In genomic region chr20:4661191-4661590, GRCh38 we compare ENCODE assay signal across 14 cellular contexts. TPM values are rescaled to one million over a fixed set of nuclear protein-coding genes. Genes with fewer than 3 reads are reported as not detected.
DNase-seq lines count a peak whose midpoint lies in the region; ATAC-seq and TF ChIP-seq lines count a peak whose summit lies in the region.
"Had no signal": no experiment of that assay in that cellular context is flagged by ENCODE, and none has a peak within 500 bp of the region (broad histone marks: within the 10 kb centered on the region; RNA-seq: fewer than 3 reads in every experiment).

No MANE protein-coding gene starts in this region.

- POLR2A ChIA-PET in CD8-positive, alpha-beta T cell (lab: Charles Lee) = no interaction called here

- H3K9ac ChIP-seq in OCI-LY1 (ENCODE audit: low read length) = no peak overlapping the region

- H3K9me3 Mint-ChIP-seq in CD8-positive, alpha-beta T cell = no peaks in the 10 kb centered on the region
- H3K9me3 Mint-ChIP-seq in activated T-cell treated with anti-CD3 and anti-CD28 coated beads, Interleukin-2, amount 50 U/mL, for 4 hours = no peaks in the 10 kb centered on the region
- H3K9me3 Mint-ChIP-seq in memory B cell = peaks cover 2% of the 10 kb centered on the region

- no peaks in the 10 kb centered on the region for H3F3A ChIP-seq in OCI-LY1 (ENCODE audit: insufficient read depth, low read length)

- peaks cover 9% of the 10 kb centered on the region for H3K4me1 ChIP-seq in CD8-positive, alpha-beta T cell (ENCODE audit: insufficient read depth, low read length)
- peaks cover 9% of the 10 kb centered on the region for H3K4me1 ChIP-seq in OCI-LY1 (ENCODE audit: insufficient read depth, low read length, severe bottlenecking)
- H3K4me1 ChIP-seq: prostate gland had no signal

- H3K9me3 ChIP-seq in CD8-positive, alpha-beta T cell (ENCODE audit: low read length) = no peaks in the 10 kb centered on the region
- H3K9me3 ChIP-seq in OCI-LY1 (ENCODE audit: low read length) = no peaks in the 10 kb centered on the region
- H3K9me3 ChIP-seq: esophagus squamous epithelium, prostate gland had no signal

- no peak overlapping the region for H3K4me3 Mint-ChIP-seq in CD8-positive, alpha-beta T cell
- no peak overlapping the region for H3K4me3 Mint-ChIP-seq in activated T-cell treated with anti-CD3 and anti-CD28 coated beads, Interleukin-2, amount 50 U/mL, for 4 hours
- peak overlapping the region; percentile 59 for H3K4me3 Mint-ChIP-seq in memory B cell

- ATAC-seq in CD8-positive, alpha-beta T cell = peak; percentile 57
- no peak for ATAC-seq in activated T-cell treated with anti-CD3 and anti-CD28 coated beads, Interleukin-2, amount 50 U/mL, for 4 hours
- peak; percentile 87 for ATAC-seq in memory B cell (ENCODE audit: low read depth)

- no peak overlapping the region for H3K4me3 ChIP-seq in CD8-positive, alpha-beta T cell (ENCODE audit: low read depth, low read length)
- peak overlapping the region; percentile 37 for H3K4me3 ChIP-seq in OCI-LY1 (ENCODE audit: low read depth, low read length, poor library complexity, severe bottlenecking)
- H3K4me3 ChIP-seq: cardiac muscle cell, esophagus squamous epithelium, prostate gland, SK-N-MC had no signal

- peak overlapping the region; percentile 47 for H3K4me2 ChIP-seq in OCI-LY1 (ENCODE audit: low read length)

- H3K36me3 Mint-ChIP-seq in CD8-positive, alpha-beta T cell = no peaks in the 10 kb centered on the region
- no peaks in the 10 kb centered on the region for H3K36me3 Mint-ChIP-seq in activated T-cell treated with anti-CD3 and anti-CD28 coated beads, Interleukin-2, amount 50 U/mL, for 4 hours (ENCODE audit: insufficient read depth)
- H3K36me3 Mint-ChIP-seq in memory B cell = no peaks in the 10 kb centered on the region

- H3K9me2 ChIP-seq in OCI-LY1 (ENCODE audit: low read depth, low read length) = no peaks in the 10 kb centered on the region

- no peaks in the 10 kb centered on the region for H3K27me3 ChIP-seq in CD8-positive, alpha-beta T cell (ENCODE audit: insufficient read depth, low read length)
- no peaks in the 10 kb centered on the region for H3K27me3 ChIP-seq in OCI-LY1 (ENCODE audit: insufficient read depth, low read length)
- H3K27me3 ChIP-seq: cardiac muscle cell had no signal

- peak in 3 of 7 experiments; percentile 46 to 69 (median 50) for DNase-seq in CD8-positive, alpha-beta T cell
- peak; percentile 13 for DNase-seq in activated T-cell treated with anti-CD3 and anti-CD28 coated beads, Interleukin-2, amount 50 U/mL, for 4 hours
- peak in 1 of 2 donors; percentile 42 for DNase-seq in memory B cell (ENCODE audit: low spot score in 2 of 2)
- no peak for DNase-seq in HuH-7.5 (ENCODE audit: low spot score)
- no peak for DNase-seq in DMS114 treated with DMSO at 0.1 percent for 48 hours (lab: John Stamatoyannopoulos, UW; ENCODE audit: unreplicated experiment)
- DNase-seq in AG08396 (ENCODE audit: low spot score) = no peak
- DNase-seq: esophagus squamous epithelium, Kasumi-1, NCI-H2081, substantia nigra had no signal

- peaks cover 10% of the 10 kb centered on the region for H3K27me3 Mint-ChIP-seq in CD8-positive, alpha-beta T cell (ENCODE audit: low read depth)
- peaks cover 8% of the 10 kb centered on the region for H3K27me3 Mint-ChIP-seq in activated T-cell treated with anti-CD3 and anti-CD28 coated beads, Interleukin-2, amount 50 U/mL, for 4 hours (ENCODE audit: low read depth)
- peaks cover 2% of the 10 kb centered on the region for H3K27me3 Mint-ChIP-seq in memory B cell

- no peaks in the 10 kb centered on the region for H3K36me3 ChIP-seq in CD8-positive, alpha-beta T cell (ENCODE audit: insufficient read depth, low read length)
- H3K36me3 ChIP-seq in OCI-LY1 (ENCODE audit: insufficient read depth, low read length) = no peaks in the 10 kb centered on the region
- H3K36me3 ChIP-seq: cardiac muscle cell, esophagus squamous epithelium, prostate gland had no signal

- no peaks in the 10 kb centered on the region for H4K20me1 ChIP-seq in OCI-LY1 (ENCODE audit: insufficient read depth, low read length)

- no peaks in the 10 kb centered on the region for H3K79me2 ChIP-seq in OCI-LY1 (ENCODE audit: insufficient read depth, low read length)

- no peak overlapping the region for H3K27ac ChIP-seq in CD8-positive, alpha-beta T cell (ENCODE audit: low read depth, low read length)
- peak overlapping the region; percentile 13 for H3K27ac ChIP-seq in OCI-LY1 (ENCODE audit: low read depth, low read length, poor library complexity, severe bottlenecking)
- H3K27ac ChIP-seq: cardiac muscle cell, esophagus squamous epithelium, prostate gland, SK-N-MC had no signal

- H2AFZ ChIP-seq in OCI-LY1 (ENCODE audit: low read length) = peak overlapping the region; percentile 52

- H3K27ac Mint-ChIP-seq in CD8-positive, alpha-beta T cell = no peak overlapping the region
- H3K27ac Mint-ChIP-seq in memory B cell = peak overlapping the region; percentile 79

- no peak for TF ChIP-seq CTCF in CD8-positive, alpha-beta T cell (IDR thresholded peaks at IDR 0.05)
- no peak for TF ChIP-seq CTCF in OCI-LY1 (IDR thresholded peaks at IDR 0.05; ENCODE audit: low read length)

- CTCF ChIA-PET in CD8-positive, alpha-beta T cell (lab: Charles Lee) = no interaction called here

- peaks cover 20% of the 10 kb centered on the region for H3K4me1 Mint-ChIP-seq in CD8-positive, alpha-beta T cell (ENCODE audit: low read depth)
- H3K4me1 Mint-ChIP-seq in activated T-cell treated with anti-CD3 and anti-CD28 coated beads, Interleukin-2, amount 50 U/mL, for 4 hours (ENCODE audit: low read depth) = peaks cover 32% of the 10 kb centered on the region
- H3K4me1 Mint-ChIP-seq in memory B cell = peaks cover 14% of the 10 kb centered on the region

- intact Hi-C loops in CD8-positive, alpha-beta T cell (cut with DNase I, micrococcal nuclease) = loop anchor here in 1 of 2 experiments (10.0 kb wide), 1 partner anchor 46 kb away; no protein-coding TSS in a partner anchor

RNA-seq across cellular contexts. Expression of gene PRNP, which starts 25.1 kb away (rescaled TPM):
- 100 to 1,000 TPM; 110 to 113 TPM for total RNA-seq in CD8-positive, alpha-beta T cell
- 10 to 100 TPM; 64.6 to 87.9 (median 70.4) TPM for total RNA-seq in activated T-cell treated with anti-CD3 and anti-CD28 coated beads, Interleukin-2, amount 50 U/mL, for 4 hours

Comparison
In these comparisons a context has a peak if more than half of its experiments do, and no peak if none do; other contexts are left out.
1. ATAC-seq: peak in CD8-positive, alpha-beta T cell (single experiment) and memory B cell (single experiment); none in activated T-cell treated with anti-CD3 and anti-CD28 coated beads, Interleukin-2, amount 50 U/mL, for 4 hours (0 of 2).